8 cellular contexts compared by ENCODE assay signal in the genomic region with DNA sequence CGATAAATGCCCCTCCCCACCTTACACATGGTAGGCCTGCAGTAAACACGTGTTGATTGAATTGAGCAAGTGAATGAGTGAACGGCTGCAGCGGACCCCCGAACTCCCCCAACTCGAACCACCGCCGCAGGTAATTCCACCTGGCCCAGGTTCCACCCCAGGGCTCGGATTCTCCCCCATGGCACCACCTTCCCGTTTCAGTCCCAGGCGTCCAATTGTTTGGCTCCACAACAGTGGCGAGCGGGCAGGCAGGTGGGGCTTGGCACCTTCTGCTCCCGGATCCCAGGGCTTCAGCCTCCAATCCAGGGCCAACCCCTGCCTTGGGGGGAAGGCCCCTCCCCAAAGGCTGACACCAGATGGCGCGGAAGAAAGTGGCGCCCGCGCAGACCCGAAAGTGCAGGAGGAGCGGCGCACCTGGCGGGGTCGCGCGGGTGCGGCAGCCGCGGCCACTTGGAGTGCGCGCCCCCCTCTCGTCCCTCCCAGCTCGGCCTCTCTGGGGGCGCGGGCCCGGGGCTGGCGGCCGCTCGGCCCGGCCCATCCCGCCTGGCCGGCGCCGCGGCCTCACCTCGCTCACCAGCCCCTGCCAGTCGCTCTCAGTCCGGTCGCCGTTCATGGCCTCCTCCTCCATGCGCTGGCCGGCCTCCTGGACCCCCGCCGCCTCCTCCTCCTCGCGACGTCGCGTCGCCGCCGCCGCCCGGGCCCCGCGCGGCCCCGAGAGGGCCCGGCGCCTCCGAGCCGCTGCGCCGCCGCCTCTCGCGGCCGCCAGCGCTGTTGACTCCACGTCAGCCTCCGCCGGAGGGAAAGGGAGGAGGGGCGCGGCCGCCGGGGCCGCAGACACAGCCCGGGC. TPM values are rescaled to one million over a fixed set of nuclear protein-coding genes. Genes with fewer than 3 reads are reported as not detected.
DNase-seq lines count a peak whose midpoint lies in the region; ATAC-seq, FAIRE-seq and TF ChIP-seq lines count a peak whose summit lies in the region.

A gene (minus strand): TSS at position 791 of the 847 bp plus-strand sequence. CDS start 178 bp downstream, at position 613.

- H3K9ac ChIP-seq in endothelial cell of umbilical vein (replicated peaks; ENCODE audit: extremely low read depth, insufficient read depth, low read length), result peak within 1 kb of the TSS; percentile 86

- BruUV-seq in endothelial cell of umbilical vein (replicated peaks; lab: Mats Ljungman, UMichigan), result no TSS peak

- ATAC-seq in GM21367 (IDR thresholded peaks at IDR 0.05; ENCODE audit: unreplicated experiment) (no peak), GM18867 (IDR thresholded peaks at IDR 0.05; ENCODE audit: unreplicated experiment) (no peak)

- peak; percentile 26 for FAIRE-seq in endothelial cell of umbilical vein (lab: Jason Lieb, UNC)

- no peak for TF ChIP-seq POLR2A in endothelial cell of umbilical vein (IDR thresholded peaks at IDR 0.05; ENCODE audit: low read depth, low read length)

- POLR2A ChIA-PET in endothelial cell of umbilical vein (lab: Charles Lee), result no interaction called here

- H3K79me2 ChIP-seq in endothelial cell of umbilical vein (ENCODE audit: control insufficient read depth, insufficient read depth, low read length), result no peaks in the 10 kb centered on the region

- peak; percentile 98 for DNase-seq in DMS53 (lab: John Stamatoyannopoulos, UW)
- peak; percentile 24 to 48 for DNase-seq in SJSA1 (ENCODE audit: low read depth in 1 of 2, low spot score in 2 of 2)
- DNase-seq in endothelial cell of umbilical vein (ENCODE audit: low read depth, low spot score), result peak; percentile 43
- DNase-seq in lung microvascular endothelial cell (ENCODE audit: low read depth in 2 of 2), result peak; percentile 65 to 78
- DNase-seq in substantia nigra (lab: John Stamatoyannopoulos, UW), result peak in 40 of 49 donors; percentile 3 to 77 (median 34)

- dilution Hi-C loops in endothelial cell of umbilical vein (cut with MboI; ENCODE audit: extremely low pct_ligation_motif_present, low sequenced_read_pairs), result no loop called here

- H3K4me3 ChIP-seq in SJSA1, result peak within 1 kb of the TSS; percentile 62
- H3K4me3 ChIP-seq in endothelial cell of umbilical vein (replicated peaks in 1 of 3; ENCODE audit: insufficient read depth in 1 of 3, low read depth in 1 of 3, low read length in 3 of 3), result peak within 1 kb of the TSS; percentile 44 to 73 (median 50)

- no peaks in the 10 kb centered on the region for H3K9me3 ChIP-seq in SJSA1 (replicated peaks)
- H3K9me3 ChIP-seq in endothelial cell of umbilical vein (replicated peaks; ENCODE audit: control insufficient read depth, insufficient read depth, low read length), result no peaks in the 10 kb centered on the region

- 0 out of 2 replicates have a peak, but pooled peaks cover 3% of the 10 kb centered on the region for H3K4me1 ChIP-seq in SJSA1 (replicated peaks)
- H3K4me1 ChIP-seq in endothelial cell of umbilical vein (ENCODE audit: control insufficient read depth, extremely low read depth, insufficient read depth, low read length), result peaks cover 5% of the 10 kb centered on the region

- TF ChIP-seq CTCF in LNCAP (IDR thresholded peaks at IDR 0.05), result peak; percentile 8; the same call in 1 of the 2 replicates
- TF ChIP-seq CTCF in endothelial cell of umbilical vein (IDR thresholded peaks at IDR 0.05; ENCODE audit: extremely low read depth in 1 of 2, insufficient read depth in 1 of 2, low read depth in 1 of 2, low read length in 2 of 2), result no peak

- H3K27me3 ChIP-seq in SJSA1 (replicated peaks), result no peaks in the 10 kb centered on the region
- H3K27me3 ChIP-seq in endothelial cell of umbilical vein (ENCODE audit: control insufficient read depth in 2 of 2, insufficient read depth in 2 of 2, low read length in 2 of 2), result peaks cover 0 to 2% of the 10 kb centered on the region in 2 experiments

- H3K36me3 ChIP-seq in SJSA1 (peaks cover 5% of the 10 kb centered on the region; the same call in 1 of the 2 replicates), endothelial cell of umbilical vein (ENCODE audit: control insufficient read depth in 2 of 2, extremely low read depth in 1 of 2, insufficient read depth in 2 of 2, low read length in 2 of 2) (peaks cover 0 to 3% of the 10 kb centered on the region in 2 experiments)

- H3K4me2 ChIP-seq in endothelial cell of umbilical vein (ENCODE audit: insufficient read depth, low read length), result peak within 1 kb of the TSS; percentile 81

- H3K9me1 ChIP-seq in endothelial cell of umbilical vein (replicated peaks; ENCODE audit: control insufficient read depth, extremely low read depth, insufficient read depth, low read length), result no peaks in the 10 kb centered on the region

- CTCF ChIA-PET in endothelial cell of umbilical vein (lab: Charles Lee), result interaction anchor here (0.6 to 2.9 kb wide), 4 partner anchors 9 to 400 kb away, joined by 3 to 12 read pairs (median 3); no protein-coding TSS in a partner anchor

- peak within 1 kb of the TSS; percentile 73 for H2AFZ ChIP-seq in endothelial cell of umbilical vein (ENCODE audit: low read depth, low read length)

- no peaks in the 10 kb centered on the region for H4K20me1 ChIP-seq in endothelial cell of umbilical vein (replicated peaks; ENCODE audit: control insufficient read depth, extremely low read depth, insufficient read depth, low read length)

- peak within 1 kb of the TSS; percentile 64 for H3K27ac ChIP-seq in SJSA1
- peak within 1 kb of the TSS; percentile 13 for H3K27ac ChIP-seq in endothelial cell of umbilical vein (ENCODE audit: insufficient read depth, low read depth, low read length)
- H3K27ac ChIP-seq in substantia nigra (ENCODE audit: low read depth, low read length, poor library complexity, severe bottlenecking), result peak within 1 kb of the TSS; percentile 78

- intact Hi-C loops in endothelial cell of umbilical vein (cut with micrococcal nuclease), result loop anchor here (1.0 to 10.0 kb wide), 5 partner anchors 67 to 358 kb away; a partner anchor contains a TSS

TF ChIP-seq in endothelial cell of umbilical vein, 7 proteins besides CTCF, POLR2A, EP300 and RAD21:
- no peak for TF ChIP-seq FOS (IDR thresholded peaks at IDR 0.05; ENCODE audit: borderline replicate concordance, insufficient read depth, low read length)
- TF ChIP-seq POLR2AphosphoS5 (IDR thresholded peaks at IDR 0.05; ENCODE audit: insufficient read depth, low read depth, low read length), result no peak
- no peak for TF ChIP-seq GATA2 (IDR thresholded peaks at IDR 0.05; ENCODE audit: insufficient read depth, insufficient read length, low read depth, low read length)
- TF ChIP-seq JUN (IDR thresholded peaks at IDR 0.05; ENCODE audit: borderline replicate concordance, insufficient read depth, insufficient read length, low read depth), result no peak
- no peak for TF ChIP-seq MYC (IDR thresholded peaks at IDR 0.05; ENCODE audit: low read depth, low read length)
- TF ChIP-seq, protein P1, sequence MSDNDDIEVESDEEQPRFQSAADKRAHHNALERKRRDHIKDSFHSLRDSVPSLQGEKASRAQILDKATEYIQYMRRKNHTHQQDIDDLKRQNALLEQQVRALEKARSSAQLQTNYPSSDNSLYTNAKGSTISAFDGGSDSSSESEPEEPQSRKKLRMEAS (IDR thresholded peaks at IDR 0.05; ENCODE audit: insufficient read depth, insufficient read length), result peak; percentile 36
- no peak for TF ChIP-seq EZH2 (IDR thresholded peaks at IDR 0.05; ENCODE audit: borderline replicate concordance, low read depth, low read length, severe bottlenecking)
TF ChIP-seq in endothelial cell of umbilical vein: peak in this region for 1.

RNA-seq across cellular contexts. Expression of the gene that starts here (rescaled TPM):
- 3.2 and 4.3 TPM in 2 replicates for total RNA-seq in SJSA1 (2014; rRNA removed; shearing (Covaris generic))
- total RNA-seq in endothelial cell of umbilical vein (11.3 and 12.5 TPM in 2 replicates), lung microvascular endothelial cell (9.2 and 19.8 TPM in 2 replicates)
- polyA plus RNA-seq in endothelial cell of umbilical vein, result 3.4 and 7.8 TPM in 2 replicates
- polyA plus RNA-seq in endothelial cell of umbilical vein (2011; cell fraction: cytosol; rRNA removed), result 7.0 and 9.1 TPM in 2 replicates
- 14.4 and 16.8 TPM in 2 replicates for polyA plus RNA-seq in endothelial cell of umbilical vein (2011; cell fraction: nucleus; rRNA removed)
- 7.8 and 10.0 TPM in 2 replicates for polyA plus RNA-seq in endothelial cell of umbilical vein (2012)
- 8.3 and 8.4 TPM in 2 replicates for polyA minus RNA-seq in endothelial cell of umbilical vein
- not detected for polyA minus RNA-seq in endothelial cell of umbilical vein (2011; cell fraction: cytosol; rRNA and poly(A)+ RNA removed)
- polyA minus RNA-seq in endothelial cell of umbilical vein (2011; cell fraction: nucleus; rRNA and poly(A)+ RNA removed), result 12.0 and 13.5 TPM in 2 replicates

Comparison
In these comparisons a context has a peak if more than half of its experiments do, and no peak if none do; other contexts are left out.
1. DNase-seq: peak in every context shown above with its lines; median percentile 98 in DMS53; 72 in lung microvascular endothelial cell; 43 in endothelial cell of umbilical vein; 36 in SJSA1; 34 in substantia nigra.
2. H3K27ac ChIP-seq: peak in every context shown above with its lines; median percentile 78 in substantia nigra; 64 in SJSA1; 13 in endothelial cell of umbilical vein.